13 cellular contexts compared by ENCODE assay signal in genomic region chr19:16589917-16590316, GRCh38. TPM values are rescaled to one million over a fixed set of nuclear protein-coding genes. Genes with fewer than 3 reads are reported as not detected.
DNase-seq lines count a peak whose midpoint lies in the region; ATAC-seq and TF ChIP-seq lines count a peak whose summit lies in the region.
"Had no signal": no experiment of that assay in that cellular context is flagged by ENCODE, and none has a peak within 500 bp of the region (broad histone marks: within the 10 kb centered on the region; RNA-seq: fewer than 3 reads in every experiment).

No MANE protein-coding gene starts in this region.

- H3K4me1 ChIP-seq in cardiac muscle cell (ENCODE audit: low read depth) (peaks cover 54% of the 10 kb centered on the region), upper lobe of right lung (peaks cover 78% of the 10 kb centered on the region)

- no peak for DNase-seq in cardiac muscle cell (ENCODE audit: low read depth in 1 of 2, low spot score in 1 of 2)
- no peak for DNase-seq in left ventricle myocardium superior
- DNase-seq in NCI-H1092 treated with DMSO at 0.1 percent for 48 hours (lab: John Stamatoyannopoulos, UW) = peak; percentile 46
- no peak for DNase-seq in WERI-Rb-1
- DNase-seq in upper lobe of right lung = no peak
- no peak for DNase-seq in coronary artery (ENCODE audit: low spot score)
- DNase-seq in posterior vena cava (ENCODE audit: low spot score) = no peak
- DNase-seq: activated CD8-positive, alpha-beta memory T cell treated with anti-CD3 and anti-CD28 coated beads, Interleukin-2, amount 50 U/mL, for 48 hours; adrenal gland; C1 segment of cervical spinal cord; NCI-H1417 treated with DMSO at 0.1 percent for 48 hours; PC-3 had no signal

- H3K27ac ChIP-seq in cardiac muscle cell (peak overlapping the region; percentile 79), WERI-Rb-1 (peak overlapping the region; percentile 56), upper lobe of right lung (no peak overlapping the region), coronary artery (no peak overlapping the region)

- intact Hi-C loops in left ventricle myocardium superior (cut with micrococcal nuclease) (no loop called here), upper lobe of right lung (cut with DNase I) (no loop called here), posterior vena cava (cut with DNase I) (no loop called here)

- H3K9me3 ChIP-seq in cardiac muscle cell (ENCODE audit: low read depth) (no peaks in the 10 kb centered on the region), WERI-Rb-1 (ENCODE audit: severe bottlenecking) (no peaks in the 10 kb centered on the region), upper lobe of right lung (no peaks in the 10 kb centered on the region)
- H3K9me3 ChIP-seq: adrenal gland had no signal

- H3K27me3 ChIP-seq in cardiac muscle cell (no peaks in the 10 kb centered on the region), WERI-Rb-1 (ENCODE audit: insufficient read depth, low read depth, severe bottlenecking) (no peaks in the 10 kb centered on the region), upper lobe of right lung (no peaks in the 10 kb centered on the region)
- H3K27me3 ChIP-seq: adrenal gland had no signal

- H3K36me3 ChIP-seq in cardiac muscle cell = no peaks in the 10 kb centered on the region
- H3K36me3 ChIP-seq in WERI-Rb-1 = no peaks in the 10 kb centered on the region
- no peaks in the 10 kb centered on the region for H3K36me3 ChIP-seq in upper lobe of right lung
- H3K36me3 ChIP-seq: adrenal gland had no signal

- no peak overlapping the region for H3K4me3 ChIP-seq in cardiac muscle cell
- H3K4me3 ChIP-seq in WERI-Rb-1 (ENCODE audit: low read depth, low read length) = no peak overlapping the region
- no peak overlapping the region for H3K4me3 ChIP-seq in upper lobe of right lung
- no peak overlapping the region for H3K4me3 ChIP-seq in coronary artery
- H3K4me3 ChIP-seq: adrenal gland had no signal

- TF ChIP-seq CTCF in cardiac muscle cell (IDR thresholded peaks at IDR 0.05; ENCODE audit: low read depth, low read length) = no peak
- no peak for TF ChIP-seq CTCF in WERI-Rb-1 (IDR thresholded peaks at IDR 0.05; ENCODE audit: low read depth, low read length)
- TF ChIP-seq CTCF in upper lobe of right lung (IDR thresholded peaks at IDR 0.05) = no peak
- TF ChIP-seq CTCF in coronary artery (IDR thresholded peaks at IDR 0.05) = no peak

- no peak for ATAC-seq in left ventricle myocardium superior
- ATAC-seq in upper lobe of right lung = peak; percentile 40
- ATAC-seq in GM18520 (IDR thresholded peaks at IDR 0.05; ENCODE audit: unreplicated experiment) = no peak
- ATAC-seq: PC-3 had no signal

RNA-seq across cellular contexts. Expression of gene SLC35E1, which starts 17.7 kb away (rescaled TPM):
- total RNA-seq in cardiac muscle cell (22.5 and 25.3 TPM in 2 replicates), left ventricle myocardium superior (22.9 TPM), upper lobe of right lung (51.2 TPM), posterior vena cava (10 to 100 TPM; 30.8 to 33.6 TPM)
- 29.7 and 35.5 TPM in 2 replicates for polyA plus RNA-seq in cardiac muscle cell

RNA-seq across cellular contexts. Expression of gene MED26, which starts 38.1 kb away (rescaled TPM):
- total RNA-seq in cardiac muscle cell (14.2 and 15.1 TPM in 2 replicates), left ventricle myocardium superior (4.9 TPM), upper lobe of right lung (13.4 TPM), posterior vena cava (1 to 10 TPM; 5.9 to 6.1 TPM)
- polyA plus RNA-seq in cardiac muscle cell = 5.9 and 9.1 TPM in 2 replicates

RNA-seq across cellular contexts. Expression of gene CHERP, which starts 47.7 kb away (rescaled TPM):
- total RNA-seq in cardiac muscle cell = 11.7 and 27.2 TPM in 2 replicates
- 60.0 and 76.3 TPM in 2 replicates for polyA plus RNA-seq in cardiac muscle cell
- total RNA-seq in left ventricle myocardium superior = 19.1 TPM
- 41.9 TPM for total RNA-seq in upper lobe of right lung
- total RNA-seq in posterior vena cava = 10 to 100 TPM; 21.4 to 23.6 TPM

Comparison
In these comparisons a context has a peak if more than half of its experiments do, and no peak if none do; other contexts are left out.
1. H3K27ac ChIP-seq: peak in cardiac muscle cell (single experiment) and WERI-Rb-1 (single experiment); none in upper lobe of right lung (single experiment) and coronary artery (0 of 2).